ENCODE assay signal across 1 cellular context in the genomic region with DNA sequence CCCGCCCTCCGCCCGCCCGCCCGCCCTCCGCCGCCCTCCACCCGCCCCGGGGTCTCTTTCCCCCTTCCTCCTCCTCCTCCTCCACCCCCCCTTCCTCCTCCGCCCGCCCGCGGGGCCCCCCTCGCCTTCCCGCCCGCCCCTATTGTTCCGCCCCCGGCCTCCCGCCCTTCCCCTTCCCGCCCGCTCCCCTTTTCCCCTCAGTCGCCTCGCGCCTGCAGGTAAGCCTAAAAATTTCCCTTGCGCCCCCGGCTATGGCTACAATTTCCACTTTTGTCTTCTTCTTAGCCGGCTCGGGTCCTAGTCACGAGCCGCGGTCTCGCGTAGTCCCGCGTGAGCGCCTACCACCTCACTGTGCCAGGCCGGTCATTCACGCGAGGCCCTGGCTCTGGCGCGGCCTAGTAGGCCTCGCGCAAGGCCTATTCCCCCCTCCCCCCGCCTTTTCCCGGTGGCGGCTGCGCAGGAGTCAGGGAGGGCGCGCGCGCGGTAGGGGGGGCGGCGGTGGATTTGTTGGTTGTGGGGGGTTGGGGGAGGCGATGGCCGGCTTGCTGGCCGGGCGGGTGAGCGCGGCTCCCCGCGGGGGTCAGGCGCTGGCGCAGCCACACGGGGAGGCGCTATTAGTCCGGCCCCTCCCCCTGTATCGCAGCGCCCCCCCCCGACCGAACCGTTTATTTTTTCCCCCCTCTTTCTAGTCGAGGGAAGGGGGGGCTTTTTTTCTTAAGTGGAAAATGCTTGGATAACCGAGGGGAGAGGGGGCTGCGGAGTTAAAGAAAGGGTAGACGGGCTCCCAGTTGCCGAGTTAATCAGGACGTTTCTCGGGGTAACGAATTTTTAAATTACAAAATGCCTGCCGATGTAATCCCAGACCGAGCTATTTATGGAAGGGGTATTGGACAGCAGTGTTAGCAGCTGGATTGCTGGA.
TF ChIP-seq lines count a peak whose summit lies in the region.

No MANE protein-coding gene starts in this region.

TF ChIP-seq in HepG2, 621 proteins besides CTCF, POLR2A, EP300 and RAD21 (continued from another document):
- TF ChIP-seq, protein P1, sequence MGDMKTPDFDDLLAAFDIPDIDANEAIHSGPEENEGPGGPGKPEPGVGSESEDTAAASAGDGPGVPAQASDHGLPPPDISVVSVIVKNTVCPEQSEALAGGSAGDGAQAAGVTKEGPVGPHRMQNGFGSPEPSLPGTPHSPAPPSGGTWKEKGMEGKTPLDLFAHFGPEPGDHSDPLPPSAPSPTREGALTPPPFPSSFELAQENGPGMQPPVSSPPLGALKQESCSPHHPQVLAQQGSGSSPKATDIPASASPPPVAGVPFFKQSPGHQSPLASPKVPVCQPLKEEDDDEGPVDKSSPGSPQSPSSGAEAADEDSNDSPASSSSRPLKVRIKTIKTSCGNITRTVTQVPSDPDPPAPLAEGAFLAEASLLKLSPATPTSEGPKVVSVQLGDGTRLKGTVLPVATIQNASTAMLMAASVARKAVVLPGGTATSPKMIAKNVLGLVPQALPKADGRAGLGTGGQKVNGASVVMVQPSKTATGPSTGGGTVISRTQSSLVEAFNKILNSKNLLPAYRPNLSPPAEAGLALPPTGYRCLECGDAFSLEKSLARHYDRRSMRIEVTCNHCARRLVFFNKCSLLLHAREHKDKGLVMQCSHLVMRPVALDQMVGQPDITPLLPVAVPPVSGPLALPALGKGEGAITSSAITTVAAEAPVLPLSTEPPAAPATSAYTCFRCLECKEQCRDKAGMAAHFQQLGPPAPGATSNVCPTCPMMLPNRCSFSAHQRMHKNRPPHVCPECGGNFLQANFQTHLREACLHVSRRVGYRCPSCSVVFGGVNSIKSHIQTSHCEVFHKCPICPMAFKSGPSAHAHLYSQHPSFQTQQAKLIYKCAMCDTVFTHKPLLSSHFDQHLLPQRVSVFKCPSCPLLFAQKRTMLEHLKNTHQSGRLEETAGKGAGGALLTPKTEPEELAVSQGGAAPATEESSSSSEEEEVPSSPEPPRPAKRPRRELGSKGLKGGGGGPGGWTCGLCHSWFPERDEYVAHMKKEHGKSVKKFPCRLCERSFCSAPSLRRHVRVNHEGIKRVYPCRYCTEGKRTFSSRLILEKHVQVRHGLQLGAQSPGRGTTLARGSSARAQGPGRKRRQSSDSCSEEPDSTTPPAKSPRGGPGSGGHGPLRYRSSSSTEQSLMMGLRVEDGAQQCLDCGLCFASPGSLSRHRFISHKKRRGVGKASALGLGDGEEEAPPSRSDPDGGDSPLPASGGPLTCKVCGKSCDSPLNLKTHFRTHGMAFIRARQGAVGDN (CRISPR knock-in tag; IDR thresholded peaks at IDR 0.05) = peak; percentile 86
- TF ChIP-seq KDM5B (CRISPR knock-in tag; IDR thresholded peaks at IDR 0.05; ENCODE audit: borderline replicate concordance) = peak; percentile 11; the same call in 1 of the 2 replicates
- peak; percentile 88 for TF ChIP-seq YEATS4 (CRISPR knock-in tag; IDR thresholded peaks at IDR 0.05; ENCODE audit: borderline replicate concordance)
- no peak for TF ChIP-seq PPARG (CRISPR knock-in tag; conservative IDR thresholded peaks at IDR 0.05)
- no peak for TF ChIP-seq ZNF138 (CRISPR knock-in tag; IDR thresholded peaks at IDR 0.05; ENCODE audit: low read depth)
- TF ChIP-seq ZNF761 (CRISPR knock-in tag; conservative IDR thresholded peaks at IDR 0.05) = no peak
- no peak for TF ChIP-seq ZSCAN31 (CRISPR knock-in tag; IDR thresholded peaks at IDR 0.05; ENCODE audit: low read depth)
- TF ChIP-seq CHCHD3 (CRISPR knock-in tag; IDR thresholded peaks at IDR 0.05) = no peak
- TF ChIP-seq ZBTB21 (CRISPR knock-in tag; IDR thresholded peaks at IDR 0.05) = peak; percentile 33; the same call in 1 of the 2 replicates
- TF ChIP-seq ZNF160 (CRISPR knock-in tag; IDR thresholded peaks at IDR 0.05) = 0 out of 2 replicates have a peak, but pooled peaks have one; percentile 40
- TF ChIP-seq NR2C2 (CRISPR knock-in tag; IDR thresholded peaks at IDR 0.05; ENCODE audit: borderline replicate concordance) = no peak
- no peak for TF ChIP-seq ZNF841 (CRISPR knock-in tag; IDR thresholded peaks at IDR 0.05; ENCODE audit: borderline replicate concordance)
- TF ChIP-seq MEF2D (CRISPR knock-in tag; IDR thresholded peaks at IDR 0.05) = no peak
- TF ChIP-seq, protein P2, sequence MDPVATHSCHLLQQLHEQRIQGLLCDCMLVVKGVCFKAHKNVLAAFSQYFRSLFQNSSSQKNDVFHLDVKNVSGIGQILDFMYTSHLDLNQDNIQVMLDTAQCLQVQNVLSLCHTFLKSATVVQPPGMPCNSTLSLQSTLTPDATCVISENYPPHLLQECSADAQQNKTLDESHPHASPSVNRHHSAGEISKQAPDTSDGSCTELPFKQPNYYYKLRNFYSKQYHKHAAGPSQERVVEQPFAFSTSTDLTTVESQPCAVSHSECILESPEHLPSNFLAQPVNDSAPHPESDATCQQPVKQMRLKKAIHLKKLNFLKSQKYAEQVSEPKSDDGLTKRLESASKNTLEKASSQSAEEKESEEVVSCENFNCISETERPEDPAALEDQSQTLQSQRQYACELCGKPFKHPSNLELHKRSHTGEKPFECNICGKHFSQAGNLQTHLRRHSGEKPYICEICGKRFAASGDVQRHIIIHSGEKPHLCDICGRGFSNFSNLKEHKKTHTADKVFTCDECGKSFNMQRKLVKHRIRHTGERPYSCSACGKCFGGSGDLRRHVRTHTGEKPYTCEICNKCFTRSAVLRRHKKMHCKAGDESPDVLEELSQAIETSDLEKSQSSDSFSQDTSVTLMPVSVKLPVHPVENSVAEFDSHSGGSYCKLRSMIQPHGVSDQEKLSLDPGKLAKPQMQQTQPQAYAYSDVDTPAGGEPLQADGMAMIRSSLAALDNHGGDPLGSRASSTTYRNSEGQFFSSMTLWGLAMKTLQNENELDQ (CRISPR knock-in tag; IDR thresholded peaks at IDR 0.05; ENCODE audit: borderline replicate concordance) = no peak
- TF ChIP-seq SRY (CRISPR knock-in tag; IDR thresholded peaks at IDR 0.05) = peak; percentile 94
- TF ChIP-seq TGIF2 (CRISPR knock-in tag; IDR thresholded peaks at IDR 0.05) = no peak; the same call in 1 of the 2 replicates
- no peak for TF ChIP-seq KLF11 (CRISPR knock-in tag; IDR thresholded peaks at IDR 0.05)
- TF ChIP-seq, protein P3, sequence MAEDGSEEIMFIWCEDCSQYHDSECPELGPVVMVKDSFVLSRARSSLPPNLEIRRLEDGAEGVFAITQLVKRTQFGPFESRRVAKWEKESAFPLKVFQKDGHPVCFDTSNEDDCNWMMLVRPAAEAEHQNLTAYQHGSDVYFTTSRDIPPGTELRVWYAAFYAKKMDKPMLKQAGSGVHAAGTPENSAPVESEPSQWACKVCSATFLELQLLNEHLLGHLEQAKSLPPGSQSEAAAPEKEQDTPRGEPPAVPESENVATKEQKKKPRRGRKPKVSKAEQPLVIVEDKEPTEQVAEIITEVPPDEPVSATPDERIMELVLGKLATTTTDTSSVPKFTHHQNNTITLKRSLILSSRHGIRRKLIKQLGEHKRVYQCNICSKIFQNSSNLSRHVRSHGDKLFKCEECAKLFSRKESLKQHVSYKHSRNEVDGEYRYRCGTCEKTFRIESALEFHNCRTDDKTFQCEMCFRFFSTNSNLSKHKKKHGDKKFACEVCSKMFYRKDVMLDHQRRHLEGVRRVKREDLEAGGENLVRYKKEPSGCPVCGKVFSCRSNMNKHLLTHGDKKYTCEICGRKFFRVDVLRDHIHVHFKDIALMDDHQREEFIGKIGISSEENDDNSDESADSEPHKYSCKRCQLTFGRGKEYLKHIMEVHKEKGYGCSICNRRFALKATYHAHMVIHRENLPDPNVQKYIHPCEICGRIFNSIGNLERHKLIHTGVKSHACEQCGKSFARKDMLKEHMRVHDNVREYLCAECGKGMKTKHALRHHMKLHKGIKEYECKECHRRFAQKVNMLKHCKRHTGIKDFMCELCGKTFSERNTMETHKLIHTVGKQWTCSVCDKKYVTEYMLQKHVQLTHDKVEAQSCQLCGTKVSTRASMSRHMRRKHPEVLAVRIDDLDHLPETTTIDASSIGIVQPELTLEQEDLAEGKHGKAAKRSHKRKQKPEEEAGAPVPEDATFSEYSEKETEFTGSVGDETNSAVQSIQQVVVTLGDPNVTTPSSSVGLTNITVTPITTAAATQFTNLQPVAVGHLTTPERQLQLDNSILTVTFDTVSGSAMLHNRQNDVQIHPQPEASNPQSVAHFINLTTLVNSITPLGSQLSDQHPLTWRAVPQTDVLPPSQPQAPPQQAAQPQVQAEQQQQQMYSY (CRISPR knock-in tag; IDR thresholded peaks at IDR 0.05) = no peak
- TF ChIP-seq, protein P4, sequence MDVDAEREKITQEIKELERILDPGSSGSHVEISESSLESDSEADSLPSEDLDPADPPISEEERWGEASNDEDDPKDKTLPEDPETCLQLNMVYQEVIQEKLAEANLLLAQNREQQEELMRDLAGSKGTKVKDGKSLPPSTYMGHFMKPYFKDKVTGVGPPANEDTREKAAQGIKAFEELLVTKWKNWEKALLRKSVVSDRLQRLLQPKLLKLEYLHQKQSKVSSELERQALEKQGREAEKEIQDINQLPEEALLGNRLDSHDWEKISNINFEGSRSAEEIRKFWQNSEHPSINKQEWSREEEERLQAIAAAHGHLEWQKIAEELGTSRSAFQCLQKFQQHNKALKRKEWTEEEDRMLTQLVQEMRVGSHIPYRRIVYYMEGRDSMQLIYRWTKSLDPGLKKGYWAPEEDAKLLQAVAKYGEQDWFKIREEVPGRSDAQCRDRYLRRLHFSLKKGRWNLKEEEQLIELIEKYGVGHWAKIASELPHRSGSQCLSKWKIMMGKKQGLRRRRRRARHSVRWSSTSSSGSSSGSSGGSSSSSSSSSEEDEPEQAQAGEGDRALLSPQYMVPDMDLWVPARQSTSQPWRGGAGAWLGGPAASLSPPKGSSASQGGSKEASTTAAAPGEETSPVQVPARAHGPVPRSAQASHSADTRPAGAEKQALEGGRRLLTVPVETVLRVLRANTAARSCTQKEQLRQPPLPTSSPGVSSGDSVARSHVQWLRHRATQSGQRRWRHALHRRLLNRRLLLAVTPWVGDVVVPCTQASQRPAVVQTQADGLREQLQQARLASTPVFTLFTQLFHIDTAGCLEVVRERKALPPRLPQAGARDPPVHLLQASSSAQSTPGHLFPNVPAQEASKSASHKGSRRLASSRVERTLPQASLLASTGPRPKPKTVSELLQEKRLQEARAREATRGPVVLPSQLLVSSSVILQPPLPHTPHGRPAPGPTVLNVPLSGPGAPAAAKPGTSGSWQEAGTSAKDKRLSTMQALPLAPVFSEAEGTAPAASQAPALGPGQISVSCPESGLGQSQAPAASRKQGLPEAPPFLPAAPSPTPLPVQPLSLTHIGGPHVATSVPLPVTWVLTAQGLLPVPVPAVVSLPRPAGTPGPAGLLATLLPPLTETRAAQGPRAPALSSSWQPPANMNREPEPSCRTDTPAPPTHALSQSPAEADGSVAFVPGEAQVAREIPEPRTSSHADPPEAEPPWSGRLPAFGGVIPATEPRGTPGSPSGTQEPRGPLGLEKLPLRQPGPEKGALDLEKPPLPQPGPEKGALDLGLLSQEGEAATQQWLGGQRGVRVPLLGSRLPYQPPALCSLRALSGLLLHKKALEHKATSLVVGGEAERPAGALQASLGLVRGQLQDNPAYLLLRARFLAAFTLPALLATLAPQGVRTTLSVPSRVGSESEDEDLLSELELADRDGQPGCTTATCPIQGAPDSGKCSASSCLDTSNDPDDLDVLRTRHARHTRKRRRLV (CRISPR knock-in tag; IDR thresholded peaks at IDR 0.05) = no peak
- no peak for TF ChIP-seq PRMT3 (CRISPR knock-in tag; IDR thresholded peaks at IDR 0.05; ENCODE audit: borderline replicate concordance, low read depth)
- TF ChIP-seq PAF1 (CRISPR knock-in tag; IDR thresholded peaks at IDR 0.05) = 0 out of 2 replicates have a peak, but pooled peaks have one; percentile 63
- TF ChIP-seq FOXK2 (IDR thresholded peaks at IDR 0.05) = no peak
- TF ChIP-seq KDM2A (CRISPR knock-in tag; IDR thresholded peaks at IDR 0.05; ENCODE audit: borderline replicate concordance, low read depth) = no peak
- TF ChIP-seq, protein P5, sequence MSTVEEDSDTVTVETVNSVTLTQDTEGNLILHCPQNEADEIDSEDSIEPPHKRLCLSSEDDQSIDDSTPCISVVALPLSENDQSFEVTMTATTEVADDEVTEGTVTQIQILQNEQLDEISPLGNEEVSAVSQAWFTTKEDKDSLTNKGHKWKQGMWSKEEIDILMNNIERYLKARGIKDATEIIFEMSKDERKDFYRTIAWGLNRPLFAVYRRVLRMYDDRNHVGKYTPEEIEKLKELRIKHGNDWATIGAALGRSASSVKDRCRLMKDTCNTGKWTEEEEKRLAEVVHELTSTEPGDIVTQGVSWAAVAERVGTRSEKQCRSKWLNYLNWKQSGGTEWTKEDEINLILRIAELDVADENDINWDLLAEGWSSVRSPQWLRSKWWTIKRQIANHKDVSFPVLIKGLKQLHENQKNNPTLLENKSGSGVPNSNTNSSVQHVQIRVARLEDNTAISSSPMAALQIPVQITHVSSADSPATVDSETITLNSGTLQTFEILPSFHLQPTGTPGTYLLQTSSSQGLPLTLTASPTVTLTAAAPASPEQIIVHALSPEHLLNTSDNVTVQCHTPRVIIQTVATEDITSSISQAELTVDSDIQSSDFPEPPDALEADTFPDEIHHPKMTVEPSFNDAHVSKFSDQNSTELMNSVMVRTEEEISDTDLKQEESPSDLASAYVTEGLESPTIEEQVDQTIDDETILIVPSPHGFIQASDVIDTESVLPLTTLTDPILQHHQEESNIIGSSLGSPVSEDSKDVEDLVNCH (CRISPR knock-in tag; IDR thresholded peaks at IDR 0.05) = no peak
- TF ChIP-seq EZH2 (conservative IDR thresholded peaks at IDR 0.05; ENCODE audit: low read depth, low read length) = no peak
- TF ChIP-seq, protein P6, sequence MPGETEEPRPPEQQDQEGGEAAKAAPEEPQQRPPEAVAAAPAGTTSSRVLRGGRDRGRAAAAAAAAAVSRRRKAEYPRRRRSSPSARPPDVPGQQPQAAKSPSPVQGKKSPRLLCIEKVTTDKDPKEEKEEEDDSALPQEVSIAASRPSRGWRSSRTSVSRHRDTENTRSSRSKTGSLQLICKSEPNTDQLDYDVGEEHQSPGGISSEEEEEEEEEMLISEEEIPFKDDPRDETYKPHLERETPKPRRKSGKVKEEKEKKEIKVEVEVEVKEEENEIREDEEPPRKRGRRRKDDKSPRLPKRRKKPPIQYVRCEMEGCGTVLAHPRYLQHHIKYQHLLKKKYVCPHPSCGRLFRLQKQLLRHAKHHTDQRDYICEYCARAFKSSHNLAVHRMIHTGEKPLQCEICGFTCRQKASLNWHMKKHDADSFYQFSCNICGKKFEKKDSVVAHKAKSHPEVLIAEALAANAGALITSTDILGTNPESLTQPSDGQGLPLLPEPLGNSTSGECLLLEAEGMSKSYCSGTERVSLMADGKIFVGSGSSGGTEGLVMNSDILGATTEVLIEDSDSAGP (CRISPR knock-in tag; IDR thresholded peaks at IDR 0.05; ENCODE audit: borderline replicate concordance) = peak; percentile 65; the same call in 1 of the 2 replicates
